ENCODE assay signal across 2 cellular contexts in the genomic region with DNA sequence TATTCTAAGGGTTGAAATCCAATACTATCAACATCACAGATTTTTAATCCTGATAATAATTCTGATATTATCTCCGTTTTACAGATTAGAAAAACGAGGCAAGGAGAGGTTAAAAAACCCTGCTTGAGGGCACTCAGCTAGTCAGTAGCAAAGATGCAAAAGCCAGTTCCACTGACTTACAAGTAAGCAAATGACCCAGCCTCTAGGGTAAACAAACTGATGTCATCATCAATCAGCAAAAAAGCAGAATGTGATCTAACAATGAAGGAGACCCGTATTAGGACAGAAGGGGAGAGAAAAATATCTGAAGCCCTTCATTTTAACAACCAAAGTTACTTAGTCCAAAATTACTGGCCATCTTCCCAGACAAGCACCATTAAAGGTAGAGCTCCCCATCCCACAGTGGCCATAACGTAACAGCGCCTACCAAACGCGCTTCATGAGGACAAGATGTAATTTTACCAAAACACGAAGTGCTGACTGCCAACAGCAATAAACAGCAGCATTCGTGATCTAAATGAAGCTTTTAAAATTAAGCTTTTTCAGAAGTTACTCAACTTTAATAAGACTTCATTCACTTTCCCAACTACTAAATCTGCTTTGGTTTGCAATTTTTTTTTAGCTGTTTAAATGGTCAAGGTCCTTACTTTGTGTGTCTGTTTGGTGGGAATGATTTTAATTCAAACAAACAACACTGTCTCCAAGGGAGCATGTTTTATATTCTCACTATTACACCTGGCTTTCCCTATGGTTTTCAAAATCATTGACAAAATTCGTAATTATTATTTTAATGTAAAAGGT.
TF ChIP-seq lines count a peak whose summit lies in the region.

No MANE protein-coding gene starts in this region.

TF ChIP-seq in A549, 52 proteins besides CTCF, POLR2A, EP300 and RAD21 (continued from another document):
- peak; percentile 72 for TF ChIP-seq MAFK (IDR thresholded peaks at IDR 0.05; ENCODE audit: partially characterized antibody)

TF ChIP-seq in K562, 482 proteins besides CTCF, POLR2A, EP300 and RAD21 (continued from another document):
- TF ChIP-seq ZNF316 (IDR thresholded peaks at IDR 0.05) (peak; percentile 45; the same call in 1 of the 2 replicates), BMI1 (IDR thresholded peaks at IDR 0.05; ENCODE audit: low read length) (no peak), PHF20 (IDR thresholded peaks at IDR 0.05; ENCODE audit: partially characterized antibody) (no peak)
- TF ChIP-seq, protein P1, sequence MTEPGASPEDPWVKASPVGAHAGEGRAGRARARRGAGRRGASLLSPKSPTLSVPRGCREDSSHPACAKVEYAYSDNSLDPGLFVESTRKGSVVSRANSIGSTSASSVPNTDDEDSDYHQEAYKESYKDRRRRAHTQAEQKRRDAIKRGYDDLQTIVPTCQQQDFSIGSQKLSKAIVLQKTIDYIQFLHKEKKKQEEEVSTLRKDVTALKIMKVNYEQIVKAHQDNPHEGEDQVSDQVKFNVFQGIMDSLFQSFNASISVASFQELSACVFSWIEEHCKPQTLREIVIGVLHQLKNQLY (CRISPR knock-in tag; conservative IDR thresholded peaks at IDR 0.05): no peak
